1 cellular context compared by ENCODE assay signal in genomic region chrX:151970661-151971060, GRCh38.
TF ChIP-seq lines count a peak whose summit lies in the region.

No MANE protein-coding gene starts in this region.

TF ChIP-seq in HepG2, 621 proteins besides CTCF, POLR2A, EP300 and RAD21 (continued from another document and continues in another):
- TF ChIP-seq SMAD3 (CRISPR knock-in tag; IDR thresholded peaks at IDR 0.05): peak; percentile 65; the same call in 1 of the 2 replicates
- TF ChIP-seq ZNF34 (CRISPR knock-in tag; IDR thresholded peaks at IDR 0.05; ENCODE audit: borderline replicate concordance): no peak
- no peak for TF ChIP-seq ZFP1 (CRISPR knock-in tag; IDR thresholded peaks at IDR 0.05)
- TF ChIP-seq AGO2 (optimal IDR thresholded peaks at IDR 0.05; ENCODE audit: low read depth, low read length): no peak
- TF ChIP-seq TCF7L2 (IDR thresholded peaks at IDR 0.05; ENCODE audit: low read depth, low read length): no peak
- 0 out of 2 replicates have a peak, but pooled peaks have one; percentile 23 for TF ChIP-seq MIXL1 (CRISPR knock-in tag; IDR thresholded peaks at IDR 0.05)
- peak; percentile 55; the same call in 1 of the 2 replicates for TF ChIP-seq ISL2 (CRISPR knock-in tag; IDR thresholded peaks at IDR 0.05)
- no peak for TF ChIP-seq ZBTB7A (CRISPR knock-in tag; IDR thresholded peaks at IDR 0.05)
- 0 out of 2 replicates have a peak, but pooled peaks have one; percentile 38 for TF ChIP-seq ZNF746 (CRISPR knock-in tag; IDR thresholded peaks at IDR 0.05)
- TF ChIP-seq MXD1 (CRISPR knock-in tag; IDR thresholded peaks at IDR 0.05): no peak
- TF ChIP-seq ZNF629 (CRISPR knock-in tag; conservative IDR thresholded peaks at IDR 0.05): no peak
- TF ChIP-seq BRD4 (CRISPR knock-in tag; IDR thresholded peaks at IDR 0.05): no peak
- TF ChIP-seq ZNF644 (CRISPR knock-in tag; IDR thresholded peaks at IDR 0.05; ENCODE audit: low read depth): peak; percentile 47
- TF ChIP-seq FOXA1 (IDR thresholded peaks at IDR 0.05): no peak
- 0 out of 2 replicates have a peak, but pooled peaks have one; percentile 5 for TF ChIP-seq FOXA1 (CRISPR knock-in tag; IDR thresholded peaks at IDR 0.05)
- TF ChIP-seq JUND (CRISPR knock-in tag; IDR thresholded peaks at IDR 0.05): no peak
- no peak for TF ChIP-seq ZNF121 (CRISPR knock-in tag; IDR thresholded peaks at IDR 0.05)
- peak; percentile 87 for TF ChIP-seq ARID5B (CRISPR knock-in tag; IDR thresholded peaks at IDR 0.05)
- TF ChIP-seq ZNF609 (CRISPR knock-in tag; IDR thresholded peaks at IDR 0.05; ENCODE audit: borderline replicate concordance): peak; percentile 43
- TF ChIP-seq ASH2L (IDR thresholded peaks at IDR 0.05; ENCODE audit: insufficient read length, low read depth, low read length): no peak
- TF ChIP-seq ZNF800 (CRISPR knock-in tag; IDR thresholded peaks at IDR 0.05): no peak
- no peak for TF ChIP-seq ZNF329 (CRISPR knock-in tag; IDR thresholded peaks at IDR 0.05; ENCODE audit: low read depth)
- TF ChIP-seq ZMYM2 (CRISPR knock-in tag; IDR thresholded peaks at IDR 0.05): no peak
- peak; percentile 86 for TF ChIP-seq GATAD2A (CRISPR knock-in tag; IDR thresholded peaks at IDR 0.05)
- TF ChIP-seq SSRP1 (CRISPR knock-in tag; IDR thresholded peaks at IDR 0.05): no peak
- no peak for TF ChIP-seq JUNB (CRISPR knock-in tag; IDR thresholded peaks at IDR 0.05; ENCODE audit: borderline replicate concordance)
- no peak for TF ChIP-seq ZBTB8A (CRISPR knock-in tag; IDR thresholded peaks at IDR 0.05; ENCODE audit: borderline replicate concordance, low read depth)
- peak; percentile 71 for TF ChIP-seq IKZF5 (CRISPR knock-in tag; IDR thresholded peaks at IDR 0.05)
- no peak for TF ChIP-seq RBM39 (IDR thresholded peaks at IDR 0.05; ENCODE audit: low read depth, low read length, poor library complexity, severe bottlenecking)
- TF ChIP-seq PHF8 (CRISPR knock-in tag; IDR thresholded peaks at IDR 0.05): no peak
- TF ChIP-seq JUN (CRISPR knock-in tag; IDR thresholded peaks at IDR 0.05): no peak
- no peak for TF ChIP-seq CREBL2 (CRISPR knock-in tag; IDR thresholded peaks at IDR 0.05; ENCODE audit: borderline replicate concordance)
- no peak for TF ChIP-seq ZNF713 (CRISPR knock-in tag; IDR thresholded peaks at IDR 0.05)
- TF ChIP-seq KDM5B (CRISPR knock-in tag; IDR thresholded peaks at IDR 0.05; ENCODE audit: borderline replicate concordance): no peak
- peak; percentile 69 for TF ChIP-seq FOXP4 (CRISPR knock-in tag; IDR thresholded peaks at IDR 0.05)
- no peak for TF ChIP-seq ZNF567 (CRISPR knock-in tag; IDR thresholded peaks at IDR 0.05; ENCODE audit: borderline replicate concordance)
- TF ChIP-seq ZNF605 (CRISPR knock-in tag; IDR thresholded peaks at IDR 0.05): no peak
- TF ChIP-seq ZNF614 (CRISPR knock-in tag; IDR thresholded peaks at IDR 0.05; ENCODE audit: borderline replicate concordance): peak; percentile 67; the same call in 1 of the 2 replicates
- no peak for TF ChIP-seq HOXA9 (CRISPR knock-in tag; IDR thresholded peaks at IDR 0.05; ENCODE audit: borderline replicate concordance)
- no peak for TF ChIP-seq HMGXB3 (CRISPR knock-in tag; IDR thresholded peaks at IDR 0.05; ENCODE audit: borderline replicate concordance)
- no peak for TF ChIP-seq IRX3 (CRISPR knock-in tag; IDR thresholded peaks at IDR 0.05; ENCODE audit: borderline replicate concordance, low read depth)
- 0 out of 2 replicates have a peak, but pooled peaks have one; percentile 35 for TF ChIP-seq ZNF503 (CRISPR knock-in tag; IDR thresholded peaks at IDR 0.05)
- peak; percentile 56; the same call in 1 of the 2 replicates for TF ChIP-seq SP5 (CRISPR knock-in tag; IDR thresholded peaks at IDR 0.05; ENCODE audit: borderline replicate concordance, low read depth)
- no peak for TF ChIP-seq ZNF3 (CRISPR knock-in tag; IDR thresholded peaks at IDR 0.05)
